Comparison of ENCODE assay signal across 1 cellular context in genomic region chr5:61624966-61625681, GRCh38.
TF ChIP-seq lines count a peak whose summit lies in the region.

No MANE protein-coding gene starts in this region.

TF ChIP-seq in WTC11, 78 proteins besides CTCF, POLR2A, EP300 and RAD21 (continued from another document):
- TF ChIP-seq ZNF532 (CRISPR knock-in tag; IDR thresholded peaks at IDR 0.05; ENCODE audit: borderline replicate concordance) (no peak), ATF2 (CRISPR knock-in tag; IDR thresholded peaks at IDR 0.05; ENCODE audit: borderline replicate concordance, low read depth) (no peak)
